Comparison of ENCODE assay signal across 27 cellular contexts in the genomic region with DNA sequence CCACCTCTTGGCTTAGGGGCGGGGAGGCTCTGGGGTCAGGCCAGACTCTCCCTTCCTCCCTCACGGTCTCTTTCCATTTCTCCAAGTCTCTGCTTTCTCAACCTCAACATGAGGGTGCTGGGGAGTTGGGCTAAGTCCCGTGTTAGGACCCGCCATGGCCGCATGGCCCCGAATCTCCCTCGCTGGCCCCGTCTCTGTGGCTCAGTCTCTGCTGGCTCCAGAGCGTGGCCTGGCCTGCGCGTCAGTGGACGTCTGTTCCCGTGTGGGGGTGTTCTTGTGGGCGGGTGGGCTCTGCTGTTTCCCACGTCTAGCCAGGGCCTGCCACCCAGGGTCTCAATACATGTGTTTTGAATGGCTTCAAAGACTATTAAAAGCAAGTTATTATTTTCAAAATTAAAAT. TPM values are rescaled to one million over a fixed set of nuclear protein-coding genes. Genes with fewer than 3 reads are reported as not detected.
"Had no signal": no experiment of that assay in that cellular context is flagged by ENCODE, and none has a peak within 500 bp of the region (broad histone marks: within the 10 kb centered on the region; RNA-seq: fewer than 3 reads in every experiment).

No MANE protein-coding gene starts in this region.

- H3K9me3 ChIP-seq: heart left ventricle, mucosa of descending colon, psoas muscle, sigmoid colon, stomach, thoracic aorta, transverse colon had no signal

- H3K27me3 ChIP-seq: sigmoid colon, transverse colon had no signal

- DNase-seq: effector CD8-positive, alpha-beta T cell; heart left ventricle; hippocampal formation; kidney glomerular epithelial cell; mammary epithelial cell; mucosa of descending colon; nucleus accumbens; psoas muscle; retina; sigmoid colon; stimulated activated CD4-positive, alpha-beta T cell treated with anti-CD3 and anti-CD28 coated beads, Interleukin-2, amount 100 ng/mL, for 24 hours; stimulated activated CD4-positive, alpha-beta T cell treated with anti-CD3 and anti-CD28 coated beads, Interleukin-4, amount 100 ng/mL, for 4 hours; stimulated activated naive CD4-positive, alpha-beta T cell; stomach; substantia nigra; transverse colon had no signal

- ATAC-seq: heart left ventricle; mucosa of descending colon; naive thymus-derived CD8-positive, alpha-beta T cell; psoas muscle had no signal

- H3K36me3 Mint-ChIP-seq: naive thymus-derived CD8-positive, alpha-beta T cell had no signal

- H3K27ac ChIP-seq: coronary artery, heart left ventricle, parathyroid adenoma, psoas muscle, sigmoid colon, skin epidermis, stomach, thoracic aorta, transverse colon had no signal

- H3K4me3 ChIP-seq: coronary artery, heart left ventricle, mucosa of descending colon, psoas muscle, sigmoid colon, skin epidermis, stomach, thoracic aorta, transverse colon had no signal

- H3K27ac Mint-ChIP-seq: naive thymus-derived CD8-positive, alpha-beta T cell had no signal

- H3K9me3 Mint-ChIP-seq: naive thymus-derived CD8-positive, alpha-beta T cell; neural crest cell had no signal

- H3K4me3 Mint-ChIP-seq: naive thymus-derived CD8-positive, alpha-beta T cell; neural crest cell had no signal

- H3K4me1 ChIP-seq: parathyroid adenoma, psoas muscle, sigmoid colon, stomach, transverse colon had no signal

- H3K36me3 ChIP-seq: heart left ventricle, sigmoid colon, stomach, thoracic aorta, transverse colon had no signal

RNA-seq across cellular contexts. Expression of gene ALLC, which starts 12.4 kb away (rescaled TPM):
- total RNA-seq: cerebellum; dermis microvascular lymphatic vessel endothelial cell; fibroblast of lung; glomerular endothelial cell; heart left ventricle; mammary epithelial cell; mucosa of descending colon; naive thymus-derived CD8-positive, alpha-beta T cell; neural crest cell; psoas muscle; sigmoid colon; stomach; transverse colon had no signal
- polyA plus RNA-seq: fibroblast of lung; heart left ventricle; mammary epithelial cell; naive thymus-derived CD8-positive, alpha-beta T cell; psoas muscle; sigmoid colon; stomach had no signal

RNA-seq across cellular contexts. Expression of gene DCDC2C, which starts 33.0 kb away (rescaled TPM):
- total RNA-seq: cerebellum; fibroblast of lung; glomerular endothelial cell; heart left ventricle; liver; mammary epithelial cell; naive thymus-derived CD8-positive, alpha-beta T cell; neural crest cell; psoas muscle; stomach; transverse colon had no signal
- polyA plus RNA-seq: fibroblast of lung; heart left ventricle; liver; mammary epithelial cell; naive thymus-derived CD8-positive, alpha-beta T cell; sigmoid colon; stomach had no signal
